ENCODE assay signal across 8 cellular contexts in genomic region chr21:33997432-33997831, GRCh38.
"Had no signal": no experiment of that assay in that cellular context is flagged by ENCODE, and none has a peak within 500 bp of the region (broad histone marks: within the 10 kb centered on the region; RNA-seq: fewer than 3 reads in every experiment).

No MANE protein-coding gene starts in this region.

- H3K27ac Mint-ChIP-seq: GM23338, H9, IgD-negative memory B cell had no signal

- H3K4me3 ChIP-seq: GM23338 had no signal

- ATAC-seq: GM23338 had no signal

- H3K4me1 Mint-ChIP-seq: GM23338, H9 had no signal

- H3K4me3 Mint-ChIP-seq: GM23338, H9, IgD-negative memory B cell had no signal

- H3K27me3 Mint-ChIP-seq: IgD-negative memory B cell had no signal

- FAIRE-seq: H1, H54, HTR-8/SVneo had no signal

- DNase-seq: H9, HCEC 1CT, KBM-7 had no signal
